ENCODE assay signal across 9 cellular contexts in the genomic region with DNA sequence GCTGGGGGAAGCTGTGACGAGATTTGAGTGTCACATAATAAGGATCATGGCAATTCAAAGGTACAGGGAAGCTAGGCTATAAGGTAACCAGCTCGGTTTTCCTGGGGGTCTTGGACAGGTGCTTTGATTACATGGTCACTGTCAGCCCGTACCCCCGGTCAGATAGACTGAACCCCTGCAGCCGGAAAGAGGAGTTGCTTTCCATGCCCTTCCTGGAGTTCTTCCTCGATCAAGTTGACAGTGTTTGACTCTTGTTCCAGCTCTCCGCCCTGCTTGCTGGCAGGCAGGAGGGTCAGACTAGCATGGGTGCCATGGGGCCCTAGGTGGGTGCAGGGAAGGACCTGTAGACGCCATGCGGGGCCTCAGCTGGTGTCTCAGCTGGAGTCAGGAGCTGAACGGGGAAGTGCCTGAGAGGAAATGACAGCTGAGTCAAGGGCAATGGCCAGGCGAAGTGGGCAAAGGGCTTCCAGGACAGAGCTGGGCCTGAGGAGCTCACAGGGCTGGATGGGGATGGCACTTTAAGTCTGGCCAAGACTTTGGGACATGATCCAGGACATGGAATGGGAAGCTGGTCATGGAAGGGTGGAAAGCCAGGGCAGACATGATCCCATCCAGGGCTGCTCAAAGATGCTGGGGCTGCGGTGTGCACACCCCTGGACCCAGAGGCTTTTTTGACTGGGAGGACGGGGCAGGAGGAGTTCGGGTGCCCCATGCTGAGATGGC. TPM values are rescaled to one million over a fixed set of nuclear protein-coding genes. Genes with fewer than 3 reads are reported as not detected.
DNase-seq lines count a peak whose midpoint lies in the region; ATAC-seq, FAIRE-seq and TF ChIP-seq lines count a peak whose summit lies in the region.
"Had no signal": no experiment of that assay in that cellular context is flagged by ENCODE, and none has a peak within 500 bp of the region (broad histone marks: within the 10 kb centered on the region; RNA-seq: fewer than 3 reads in every experiment).

No MANE protein-coding gene starts in this region.

- H3K36me3 ChIP-seq in stomach smooth muscle (ENCODE audit: control insufficient read depth in 2 of 2, insufficient read depth in 2 of 2, low read length in 2 of 2): no peaks in the 10 kb centered on the region

- ATAC-seq in WTC11: no peak
- ATAC-seq: left lobe of liver had no signal

- CTCF ChIA-PET in WTC11 (lab: Charles Lee): interaction anchor here (1.1 kb wide), 2 partner anchors 40 to 334 kb away, joined by 3 to 4 read pairs; no protein-coding TSS in a partner anchor

- no peaks in the 10 kb centered on the region for H3K9me3 ChIP-seq in stomach smooth muscle (ENCODE audit: control insufficient read depth in 2 of 2, low read length in 2 of 2)

- no peaks in the 10 kb centered on the region for H3K27me3 Mint-ChIP-seq in WTC11 (ENCODE audit: low read depth)
- peaks cover 15 to 22% (median 18%) of the 10 kb centered on the region in 3 donors for H3K27me3 Mint-ChIP-seq in immature natural killer cell (ENCODE audit: low read depth in 3 of 3)

- no peak for TF ChIP-seq CTCF in WTC11 (IDR thresholded peaks at IDR 0.05)
- TF ChIP-seq CTCF in GM20000 (IDR thresholded peaks at IDR 0.05; ENCODE audit: extremely low read depth, missing control alignments): no peak

- H3K4me1 Mint-ChIP-seq in WTC11 (0 out of 2 replicates have a peak, but pooled peaks cover 10% of the 10 kb centered on the region), immature natural killer cell (peaks cover 22 to 35% of the 10 kb centered on the region in 2 donors)

- H3K4me1 ChIP-seq in stomach smooth muscle (ENCODE audit: control insufficient read depth, insufficient read depth, low read length): peaks cover 23% of the 10 kb centered on the region

- H3K27ac ChIP-seq in stomach smooth muscle (ENCODE audit: low read length): peak overlapping the region; percentile 80

- H3K36me3 Mint-ChIP-seq in WTC11: no peaks in the 10 kb centered on the region; the same call in 1 of the 2 replicates
- H3K36me3 Mint-ChIP-seq in immature natural killer cell: no peaks in the 10 kb centered on the region

- H3K27me3 ChIP-seq in stomach smooth muscle (ENCODE audit: control insufficient read depth in 1 of 2, insufficient read depth in 2 of 2, low read length in 2 of 2): peaks cover 0 to 3% of the 10 kb centered on the region in 2 donors

- POLR2A ChIA-PET in WTC11 (lab: Charles Lee): interaction anchor here (0.8 kb wide), 1 partner anchor 28 kb away, joined by 3 read pairs; no protein-coding TSS in a partner anchor

- peak overlapping the region in 1 of 2 donors; percentile 96 for H3K4me3 ChIP-seq in stomach smooth muscle (ENCODE audit: low read length in 2 of 2)

- H3K9me3 Mint-ChIP-seq in WTC11 (no peaks in the 10 kb centered on the region), immature natural killer cell (peaks cover 0 to 2% (median 0%) of the 10 kb centered on the region in 6 donors)

- no peak overlapping the region; the same call in 1 of the 2 replicates for H3K4me3 Mint-ChIP-seq in WTC11
- peak overlapping the region in 3 of 5 donors; percentile 21 to 87 (median 40) for H3K4me3 Mint-ChIP-seq in immature natural killer cell

- FAIRE-seq in frontal cortex (lab: Jason Lieb, UNC): no peak

- DNase-seq in SIG-M5 treated with dmso at 0.1 percent for 504 hours (lab: John Stamatoyannopoulos, UW; ENCODE audit: unreplicated experiment) (peak; percentile 24), SIG-M5 (lab: John Stamatoyannopoulos, UW) (no peak), WTC11 (ENCODE audit: low spot score) (no peak), immature natural killer cell (no peak), frontal cortex (ENCODE audit: low spot score in 2 of 2) (no peak), GM20000 (ENCODE audit: low spot score) (no peak), NCI-H1930 (lab: John Stamatoyannopoulos, UW) (no peak)

- H3K9ac ChIP-seq in stomach smooth muscle (ENCODE audit: low read length in 2 of 2): peak overlapping the region; percentile 60 to 76

- H3K27ac Mint-ChIP-seq in WTC11 (peak overlapping the region; percentile 21), immature natural killer cell (peak overlapping the region in 5 of 6 donors; percentile 60 to 98 (median 95))

TF ChIP-seq in WTC11, 78 proteins besides CTCF, POLR2A, EP300 and RAD21 (continues in another document):
- TF ChIP-seq, protein P1, sequence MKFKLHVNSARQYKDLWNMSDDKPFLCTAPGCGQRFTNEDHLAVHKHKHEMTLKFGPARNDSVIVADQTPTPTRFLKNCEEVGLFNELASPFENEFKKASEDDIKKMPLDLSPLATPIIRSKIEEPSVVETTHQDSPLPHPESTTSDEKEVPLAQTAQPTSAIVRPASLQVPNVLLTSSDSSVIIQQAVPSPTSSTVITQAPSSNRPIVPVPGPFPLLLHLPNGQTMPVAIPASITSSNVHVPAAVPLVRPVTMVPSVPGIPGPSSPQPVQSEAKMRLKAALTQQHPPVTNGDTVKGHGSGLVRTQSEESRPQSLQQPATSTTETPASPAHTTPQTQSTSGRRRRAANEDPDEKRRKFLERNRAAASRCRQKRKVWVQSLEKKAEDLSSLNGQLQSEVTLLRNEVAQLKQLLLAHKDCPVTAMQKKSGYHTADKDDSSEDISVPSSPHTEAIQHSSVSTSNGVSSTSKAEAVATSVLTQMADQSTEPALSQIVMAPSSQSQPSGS (CRISPR knock-in tag; IDR thresholded peaks at IDR 0.05; ENCODE audit: borderline replicate concordance, low read depth): no peak
- TF ChIP-seq MYBL2 (CRISPR knock-in tag; IDR thresholded peaks at IDR 0.05): no peak
- TF ChIP-seq ZNF138 (CRISPR knock-in tag; conservative IDR thresholded peaks at IDR 0.05): no peak
- TF ChIP-seq, protein P2, sequence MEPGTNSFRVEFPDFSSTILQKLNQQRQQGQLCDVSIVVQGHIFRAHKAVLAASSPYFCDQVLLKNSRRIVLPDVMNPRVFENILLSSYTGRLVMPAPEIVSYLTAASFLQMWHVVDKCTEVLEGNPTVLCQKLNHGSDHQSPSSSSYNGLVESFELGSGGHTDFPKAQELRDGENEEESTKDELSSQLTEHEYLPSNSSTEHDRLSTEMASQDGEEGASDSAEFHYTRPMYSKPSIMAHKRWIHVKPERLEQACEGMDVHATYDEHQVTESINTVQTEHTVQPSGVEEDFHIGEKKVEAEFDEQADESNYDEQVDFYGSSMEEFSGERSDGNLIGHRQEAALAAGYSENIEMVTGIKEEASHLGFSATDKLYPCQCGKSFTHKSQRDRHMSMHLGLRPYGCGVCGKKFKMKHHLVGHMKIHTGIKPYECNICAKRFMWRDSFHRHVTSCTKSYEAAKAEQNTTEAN (CRISPR knock-in tag; IDR thresholded peaks at IDR 0.05): no peak
- TF ChIP-seq NFYB (CRISPR knock-in tag; conservative IDR thresholded peaks at IDR 0.05; ENCODE audit: low read depth): no peak
- TF ChIP-seq, protein P3, sequence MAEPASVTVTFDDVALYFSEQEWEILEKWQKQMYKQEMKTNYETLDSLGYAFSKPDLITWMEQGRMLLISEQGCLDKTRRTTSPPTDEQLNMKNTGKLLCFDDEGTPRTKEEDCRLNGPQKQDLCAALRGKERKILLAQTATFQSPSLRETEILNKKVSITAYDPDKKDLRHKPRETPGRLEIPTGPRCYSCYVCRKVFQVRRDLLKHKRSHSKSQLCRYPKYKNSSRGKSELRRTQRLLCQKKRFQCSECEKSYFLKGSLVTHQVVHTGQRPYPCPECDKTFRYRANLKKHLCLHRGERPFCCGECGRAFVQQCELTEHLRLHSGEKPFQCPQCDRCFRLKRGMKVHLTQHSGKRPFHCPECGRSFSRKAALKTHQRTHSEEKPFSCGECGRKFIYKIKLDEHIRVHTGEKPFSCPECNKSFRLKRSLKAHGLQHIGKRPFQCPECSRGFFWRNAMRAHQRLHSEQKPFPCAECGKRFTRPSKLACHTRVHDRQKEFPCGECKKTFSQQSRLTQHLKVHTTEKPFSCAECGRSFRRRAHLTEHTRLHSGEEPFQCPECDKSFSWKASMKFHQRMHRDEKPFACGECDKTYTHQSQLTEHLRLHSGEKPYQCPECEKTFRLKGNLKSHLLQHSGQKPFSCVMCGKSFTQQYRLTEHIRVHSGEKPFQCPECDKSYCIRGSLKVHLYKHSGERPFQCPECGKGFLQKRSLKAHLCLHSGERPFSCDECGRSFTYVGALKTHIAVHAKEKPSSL (CRISPR knock-in tag; conservative IDR thresholded peaks at IDR 0.05): no peak
- no peak for TF ChIP-seq GRHL2 (CRISPR knock-in tag; IDR thresholded peaks at IDR 0.05; ENCODE audit: insufficient replicate concordance, severe bottlenecking)
- TF ChIP-seq, protein P4, sequence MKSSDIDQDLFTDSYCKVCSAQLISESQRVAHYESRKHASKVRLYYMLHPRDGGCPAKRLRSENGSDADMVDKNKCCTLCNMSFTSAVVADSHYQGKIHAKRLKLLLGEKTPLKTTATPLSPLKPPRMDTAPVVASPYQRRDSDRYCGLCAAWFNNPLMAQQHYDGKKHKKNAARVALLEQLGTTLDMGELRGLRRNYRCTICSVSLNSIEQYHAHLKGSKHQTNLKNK (CRISPR knock-in tag; IDR thresholded peaks at IDR 0.05): no peak
- TF ChIP-seq, protein P5, sequence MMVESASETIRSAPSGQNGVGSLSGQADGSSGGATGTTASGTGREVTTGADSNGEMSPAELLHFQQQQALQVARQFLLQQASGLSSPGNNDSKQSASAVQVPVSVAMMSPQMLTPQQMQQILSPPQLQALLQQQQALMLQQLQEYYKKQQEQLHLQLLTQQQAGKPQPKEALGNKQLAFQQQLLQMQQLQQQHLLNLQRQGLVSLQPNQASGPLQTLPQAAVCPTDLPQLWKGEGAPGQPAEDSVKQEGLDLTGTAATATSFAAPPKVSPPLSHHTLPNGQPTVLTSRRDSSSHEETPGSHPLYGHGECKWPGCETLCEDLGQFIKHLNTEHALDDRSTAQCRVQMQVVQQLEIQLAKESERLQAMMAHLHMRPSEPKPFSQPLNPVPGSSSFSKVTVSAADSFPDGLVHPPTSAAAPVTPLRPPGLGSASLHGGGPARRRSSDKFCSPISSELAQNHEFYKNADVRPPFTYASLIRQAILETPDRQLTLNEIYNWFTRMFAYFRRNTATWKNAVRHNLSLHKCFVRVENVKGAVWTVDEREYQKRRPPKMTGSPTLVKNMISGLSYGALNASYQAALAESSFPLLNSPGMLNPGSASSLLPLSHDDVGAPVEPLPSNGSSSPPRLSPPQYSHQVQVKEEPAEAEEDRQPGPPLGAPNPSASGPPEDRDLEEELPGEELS (CRISPR knock-in tag; IDR thresholded peaks at IDR 0.05): no peak

RNA-seq across cellular contexts. Expression of a gene that starts 1.6 kb away (rescaled TPM):
- total RNA-seq in WTC11 (2021): 8.4 to 12.3 TPM (median 10.1 TPM) in 3 replicates
- polyA plus RNA-seq in immature natural killer cell: 10 to 100 TPM in 1 of 3 donors, 1 to 10 TPM in 2; 4.1 to 17.5 (median 5.2) TPM
- total RNA-seq in frontal cortex: 1.6 TPM

RNA-seq across cellular contexts. Expression of a gene that starts 2.5 kb away (rescaled TPM):
- total RNA-seq in WTC11 (2021) (121 to 130 TPM (median 125 TPM) in 3 replicates), frontal cortex (9.4 TPM)
- 10 to 100 TPM in 1 of 3 donors, 1 to 10 TPM in 2; 1.0 to 14.6 (median 2.9) TPM for polyA plus RNA-seq in immature natural killer cell

RNA-seq across cellular contexts. Expression of a gene that starts 29.7 kb away (rescaled TPM):
- total RNA-seq in WTC11 (2021) (14.0 to 18.6 TPM (median 16.2 TPM) in 3 replicates), frontal cortex (2.4 TPM)
- 1 to 10 TPM in 1 of 3 donors, under 1 TPM in 1, not detected in 1; 0.93 to 3.1 TPM for polyA plus RNA-seq in immature natural killer cell

RNA-seq across cellular contexts. Expression of a gene that starts 39.3 kb away (rescaled TPM):
- total RNA-seq in WTC11 (2021) (97.1 to 107 TPM (median 101 TPM) in 3 replicates), frontal cortex (21.6 TPM)
- polyA plus RNA-seq in immature natural killer cell: 100 to 1,000 TPM in 2 of 3 donors, 10 to 100 TPM in 1; 70.6 to 126 (median 104) TPM

RNA-seq across cellular contexts. Expression of a gene that starts 45.5 kb away (rescaled TPM):
- total RNA-seq in WTC11 (2021) (32.1 to 48.0 TPM (median 45.2 TPM) in 3 replicates), frontal cortex (6.9 TPM)
- 10 to 100 TPM; 39.0 to 81.9 (median 46.6) TPM for polyA plus RNA-seq in immature natural killer cell

Comparison
In these comparisons a context has a peak if more than half of its experiments do, and no peak if none do; other contexts are left out.
1. RNA of a gene that starts 2.5 kb away (total RNA-seq): 121 to 130 TPM in WTC11; 9.4 TPM in frontal cortex (single experiment); every median in the first group is over 10 times any median in the second.